26 cellular contexts compared by ENCODE assay signal in the genomic region with DNA sequence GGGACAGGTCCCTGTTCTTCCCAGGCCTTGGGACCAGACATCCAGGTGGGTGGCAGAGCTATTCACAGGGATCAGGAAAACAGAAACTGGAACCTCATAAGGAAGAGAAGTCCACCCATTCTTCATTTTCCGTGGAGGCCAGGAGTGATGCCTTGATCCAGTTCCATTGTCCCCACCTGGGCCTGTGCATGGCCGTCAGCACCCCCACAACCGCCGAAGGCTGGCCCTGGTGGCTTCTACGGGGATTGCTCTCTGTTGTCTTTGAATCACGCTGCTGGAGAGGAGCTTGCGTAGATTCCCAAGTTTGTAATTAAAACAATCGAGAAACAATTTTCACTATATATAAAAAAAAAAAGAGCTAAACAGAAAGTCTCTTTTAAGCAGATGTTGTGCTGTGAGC.
"Had no signal": no experiment of that assay in that cellular context is flagged by ENCODE, and none has a peak within 500 bp of the region (broad histone marks: within the 10 kb centered on the region; RNA-seq: fewer than 3 reads in every experiment).

No MANE protein-coding gene starts in this region.

- H3K9me3 Mint-ChIP-seq: activated T-cell treated with anti-CD3 and anti-CD28 coated beads, Interleukin-2, amount 50 U/mL, for 4 hours; activated T-helper 2 cell treated with anti-CD3 and anti-CD28 coated beads, Interferon-gamma antibody, Interleukin-2, Interleukin-4, amounts not matched to agents 10 μg/mL and 5 μg/mL and 100 μg/mL, durations not matched to agents 14 hours and 24 hours and 36 hours; immature natural killer cell; naive thymus-derived CD4-positive, alpha-beta T cell; neural crest cell; T-cell; T-helper 2 cell treated with Interferon-gamma antibody and Interleukin-4, amounts not matched to agents 5 μg/mL and 100 μg/mL, for 36 hours had no signal

- H3K4me3 Mint-ChIP-seq: activated naive CD8-positive, alpha-beta T cell; activated T-cell treated with anti-CD3 and anti-CD28 coated beads, Interleukin-2, amount 50 U/mL, for 4 hours; immature natural killer cell; naive thymus-derived CD4-positive, alpha-beta T cell; neural crest cell; T-cell; T-helper 2 cell treated with Interferon-gamma antibody and Interleukin-4, amounts not matched to agents 5 μg/mL and 100 μg/mL, for 36 hours had no signal

- H3K4me3 ChIP-seq: breast epithelium, colonic mucosa, left lung, lung, prostate gland, thyroid gland had no signal

- H3K36me3 Mint-ChIP-seq: immature natural killer cell had no signal

- H3K27ac ChIP-seq: breast epithelium, colonic mucosa, left lung, prostate gland, thyroid gland, WERI-Rb-1 had no signal

- H3K27ac Mint-ChIP-seq: activated naive CD8-positive, alpha-beta T cell; activated T-helper 2 cell treated with anti-CD3 and anti-CD28 coated beads, Interferon-gamma antibody, Interleukin-2, Interleukin-4, amounts not matched to agents 10 μg/mL and 5 μg/mL and 100 μg/mL, durations not matched to agents 14 hours and 24 hours and 36 hours; immature natural killer cell; T-cell; T-helper 2 cell treated with Interferon-gamma antibody and Interleukin-4, amounts not matched to agents 5 μg/mL and 100 μg/mL, for 36 hours had no signal

- ATAC-seq: activated T-cell treated with anti-CD3 and anti-CD28 coated beads, Interleukin-2, amount 50 U/mL, for 4 hours; left lung; naive thymus-derived CD4-positive, alpha-beta T cell; stimulated activated naive CD8-positive, alpha-beta T cell treated with anti-CD3 and anti-CD28 coated beads, Interleukin-15, Interleukin-2, amounts not matched to agents 100 U/mL and 50 U/mL, for 24 hours; T-cell had no signal

- H3K9me3 ChIP-seq: breast epithelium, colonic mucosa, left lung, prostate gland, thyroid gland had no signal

- H3K27me3 ChIP-seq: breast epithelium, colonic mucosa, left lung, thyroid gland had no signal

- H3K4me1 ChIP-seq: breast epithelium, colonic mucosa, left lung, prostate gland, thyroid gland had no signal

- DNase-seq: activated CD4-positive, alpha-beta T cell treated with anti-CD3 and anti-CD28 coated beads for 1 hour; activated CD4-positive, alpha-beta T cell treated with anti-CD3 and anti-CD28 coated beads, Interleukin-2, amount 50 U/mL, for 1 hour; activated naive CD4-positive, alpha-beta T cell; activated T-cell treated with anti-CD3 and anti-CD28 coated beads, Interleukin-2, amount 50 U/mL, for 4 hours; amniotic stem cell; colonic mucosa; erythroblast; foreskin fibroblast; immature natural killer cell; kidney glomerular epithelial cell; naive thymus-derived CD4-positive, alpha-beta T cell; stimulated activated CD4-positive, alpha-beta T cell treated with anti-CD3 and anti-CD28 coated beads, Interleukin-4, amount 100 ng/mL, for 1 hour; stimulated activated naive CD8-positive, alpha-beta T cell treated with anti-CD3 and anti-CD28 coated beads, Interleukin-15, Interleukin-2, amounts not matched to agents 100 U/mL and 50 U/mL, for 24 hours; substantia nigra; T-cell; thyroid gland; WERI-Rb-1 had no signal

- H3K36me3 ChIP-seq: breast epithelium, colonic mucosa, prostate gland, thyroid gland had no signal

- H3K27me3 Mint-ChIP-seq: activated naive CD8-positive, alpha-beta T cell; T-cell had no signal

- H3K4me1 Mint-ChIP-seq: neural crest cell had no signal

- FAIRE-seq: endometrium had no signal
